22 cellular contexts compared by ENCODE assay signal in the genomic region with DNA sequence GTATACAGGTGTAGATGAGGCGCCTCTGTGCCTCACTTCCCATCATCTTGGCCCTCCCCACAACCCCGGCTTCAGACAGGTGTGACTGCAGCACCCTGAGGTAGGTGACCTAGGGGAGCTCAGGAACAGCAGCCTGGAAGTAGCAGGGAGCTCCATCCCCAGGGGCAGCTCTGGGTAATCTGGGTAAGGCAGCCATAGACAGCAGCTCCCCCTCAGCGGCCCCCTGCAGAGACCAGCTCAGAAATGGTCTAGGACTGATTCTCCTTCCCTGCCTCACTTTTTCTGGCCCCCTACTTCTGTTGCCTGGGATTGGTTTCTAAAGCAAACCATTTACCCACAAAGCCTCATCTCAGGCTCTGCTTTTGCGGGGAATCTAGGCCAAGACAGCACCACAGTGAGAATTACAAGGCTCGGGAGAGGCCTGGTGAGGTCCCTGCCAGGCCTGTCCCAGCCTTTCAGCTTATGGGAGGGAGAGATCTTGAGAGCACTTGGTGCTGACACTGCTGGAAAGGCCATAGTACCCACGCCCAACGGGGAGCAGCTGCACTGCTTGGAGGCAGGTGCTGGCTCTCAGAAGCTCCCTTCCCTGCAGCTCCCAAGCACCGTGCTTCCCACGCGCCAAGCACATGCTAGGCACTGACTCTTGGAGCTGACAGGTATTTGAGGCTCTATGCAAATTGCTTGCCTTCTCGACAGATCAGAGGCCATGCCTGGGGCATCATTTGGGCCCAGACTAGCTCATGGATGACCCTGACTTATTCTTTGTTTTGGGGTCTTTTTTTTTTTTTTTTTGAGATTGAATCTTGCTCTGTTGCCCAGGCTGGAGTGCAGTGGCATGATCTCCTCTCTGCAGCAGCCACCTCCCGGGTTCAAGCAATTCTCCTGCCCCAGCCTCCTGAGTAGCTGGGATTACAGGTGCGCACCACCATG. TPM values are rescaled to one million over a fixed set of nuclear protein-coding genes. Genes with fewer than 3 reads are reported as not detected.
DNase-seq lines count a peak whose midpoint lies in the region; ATAC-seq and TF ChIP-seq lines count a peak whose summit lies in the region.
"Had no signal": no experiment of that assay in that cellular context is flagged by ENCODE, and none has a peak within 500 bp of the region (broad histone marks: within the 10 kb centered on the region; RNA-seq: fewer than 3 reads in every experiment).

No MANE protein-coding gene starts in this region.

- H3K4me3 ChIP-seq in cardiac muscle cell: no peak overlapping the region
- H3K4me3 ChIP-seq: BLaER1 treated with 17β-estradiol and CSF1 and Interleukin-3, amounts not matched to agents 10 nM and 100 nM; lung; SJCRH30; upper lobe of left lung had no signal

- H3K36me3 Mint-ChIP-seq in activated T-helper 2 cell treated with anti-CD3 and anti-CD28 coated beads, Interferon-gamma antibody, Interleukin-2, Interleukin-4, amounts not matched to agents 10 μg/mL and 5 μg/mL and 100 μg/mL, durations not matched to agents 14 hours and 24 hours and 36 hours (ENCODE audit: low read depth): peaks cover 17% of the 10 kb centered on the region

- peak overlapping the region; percentile 28 for H3K27ac ChIP-seq in cardiac muscle cell
- H3K27ac ChIP-seq: BLaER1 treated with 17β-estradiol and CSF1 and Interleukin-3, amounts not matched to agents 10 nM and 100 nM; SJCRH30; upper lobe of left lung had no signal

- H3K27ac Mint-ChIP-seq in activated T-helper 2 cell treated with anti-CD3 and anti-CD28 coated beads, Interferon-gamma antibody, Interleukin-2, Interleukin-4, amounts not matched to agents 10 μg/mL and 5 μg/mL and 100 μg/mL, durations not matched to agents 14 hours and 24 hours and 36 hours: no peak overlapping the region
- H3K27ac Mint-ChIP-seq: activated naive CD8-positive, alpha-beta T cell treated with anti-CD3 and anti-CD28 coated beads for 36 hours had no signal

- H3K27me3 Mint-ChIP-seq in activated T-helper 2 cell treated with anti-CD3 and anti-CD28 coated beads, Interferon-gamma antibody, Interleukin-2, Interleukin-4, amounts not matched to agents 10 μg/mL and 5 μg/mL and 100 μg/mL, durations not matched to agents 14 hours and 24 hours and 36 hours (ENCODE audit: low read depth): no peaks in the 10 kb centered on the region
- H3K27me3 Mint-ChIP-seq: activated naive CD8-positive, alpha-beta T cell treated with anti-CD3 and anti-CD28 coated beads for 36 hours; effector memory CD8-positive, alpha-beta T cell had no signal

- H3K27me3 ChIP-seq in cardiac muscle cell: no peaks in the 10 kb centered on the region
- H3K27me3 ChIP-seq: BLaER1 treated with 17β-estradiol and CSF1 and Interleukin-3, amounts not matched to agents 10 nM and 100 nM; SJCRH30; upper lobe of left lung had no signal

- DNase-seq in cardiac muscle cell (ENCODE audit: low read depth in 1 of 2, low spot score in 1 of 2): no peak
- no peak for DNase-seq in Right ventricle myocardium inferior (ENCODE audit: missing footprints)
- DNase-seq in NCI-H510A treated with DMSO at 0.1 percent for 48 hours (lab: John Stamatoyannopoulos, UW): peak; percentile 32
- no peak for DNase-seq in left colon
- no peak for DNase-seq in stimulated activated naive CD8-positive, alpha-beta T cell treated with anti-CD3 and anti-CD28 coated beads, Interleukin-15, Interleukin-2, amounts not matched to agents 100 U/mL and 50 U/mL, for 24 hours
- no peak for DNase-seq in activated T-helper 2 cell treated with anti-CD3 and anti-CD28 coated beads, Interferon-gamma antibody, Interleukin-2, Interleukin-4, amounts not matched to agents 10 μg/mL and 5 μg/mL and 100 μg/mL, durations not matched to agents 14 hours and 24 hours and 36 hours (ENCODE audit: low spot score)
- no peak for DNase-seq in GDM1 (lab: John Stamatoyannopoulos, UW)
- DNase-seq in SKM-1 treated with dmso at 0.1 percent for 144 hours (lab: John Stamatoyannopoulos, UW; ENCODE audit: unreplicated experiment): no peak
- DNase-seq: activated CD4-positive, alpha-beta T cell treated with anti-CD3 and anti-CD28 coated beads for 48 hours; activated naive CD8-positive, alpha-beta T cell treated with anti-CD3 and anti-CD28 coated beads for 36 hours; Calu3; effector memory CD8-positive, alpha-beta T cell; EL; NCI-H1092; NCI-H774; occipital lobe; OCI-M1; retina had no signal

- no peaks in the 10 kb centered on the region for H3K36me3 ChIP-seq in cardiac muscle cell

- no peaks in the 10 kb centered on the region for H3K4me1 Mint-ChIP-seq in activated T-helper 2 cell treated with anti-CD3 and anti-CD28 coated beads, Interferon-gamma antibody, Interleukin-2, Interleukin-4, amounts not matched to agents 10 μg/mL and 5 μg/mL and 100 μg/mL, durations not matched to agents 14 hours and 24 hours and 36 hours (ENCODE audit: low read depth)
- H3K4me1 Mint-ChIP-seq: activated naive CD8-positive, alpha-beta T cell treated with anti-CD3 and anti-CD28 coated beads for 36 hours had no signal

- intact Hi-C loops in Right ventricle myocardium inferior (cut with DNase I) (no loop called here), left colon (cut with DNase I, micrococcal nuclease) (no loop called here)
- intact Hi-C loops in activated T-helper 2 cell treated with anti-CD3 and anti-CD28 coated beads, Interferon-gamma antibody, Interleukin-2, Interleukin-4, amounts not matched to agents 10 μg/mL and 5 μg/mL and 100 μg/mL, durations not matched to agents 14 hours and 24 hours and 36 hours (cut with micrococcal nuclease): no loop called here

- TF ChIP-seq CTCF in cardiac muscle cell (IDR thresholded peaks at IDR 0.05; ENCODE audit: low read depth, low read length): no peak

- ATAC-seq in Right ventricle myocardium inferior (no peak), left colon (peak; percentile 11)
- no peak for ATAC-seq in stimulated activated naive CD8-positive, alpha-beta T cell treated with anti-CD3 and anti-CD28 coated beads, Interleukin-15, Interleukin-2, amounts not matched to agents 100 U/mL and 50 U/mL, for 24 hours
- ATAC-seq: effector memory CD8-positive, alpha-beta T cell had no signal

- no peaks in the 10 kb centered on the region for H3K9me3 ChIP-seq in cardiac muscle cell (ENCODE audit: low read depth)
- H3K9me3 ChIP-seq: BLaER1 treated with 17β-estradiol and CSF1 and Interleukin-3, amounts not matched to agents 10 nM and 100 nM; SJCRH30; upper lobe of left lung had no signal

- H3K4me1 ChIP-seq in cardiac muscle cell (ENCODE audit: low read depth): peaks cover 15% of the 10 kb centered on the region
- H3K4me1 ChIP-seq: SJCRH30, upper lobe of left lung had no signal

- H3K4me3 Mint-ChIP-seq in activated T-helper 2 cell treated with anti-CD3 and anti-CD28 coated beads, Interferon-gamma antibody, Interleukin-2, Interleukin-4, amounts not matched to agents 10 μg/mL and 5 μg/mL and 100 μg/mL, durations not matched to agents 14 hours and 24 hours and 36 hours (ENCODE audit: low read depth): no peak overlapping the region
- H3K4me3 Mint-ChIP-seq: activated naive CD8-positive, alpha-beta T cell treated with anti-CD3 and anti-CD28 coated beads for 36 hours; effector memory CD8-positive, alpha-beta T cell had no signal

- H3K9me3 Mint-ChIP-seq in activated T-helper 2 cell treated with anti-CD3 and anti-CD28 coated beads, Interferon-gamma antibody, Interleukin-2, Interleukin-4, amounts not matched to agents 10 μg/mL and 5 μg/mL and 100 μg/mL, durations not matched to agents 14 hours and 24 hours and 36 hours: no peaks in the 10 kb centered on the region
- H3K9me3 Mint-ChIP-seq: activated naive CD8-positive, alpha-beta T cell treated with anti-CD3 and anti-CD28 coated beads for 36 hours; effector memory CD8-positive, alpha-beta T cell had no signal

RNA-seq across cellular contexts. Expression of a gene that starts 45.1 kb away (rescaled TPM):
- total RNA-seq in cardiac muscle cell: 13.4 and 19.7 TPM in 2 replicates
- polyA plus RNA-seq in cardiac muscle cell: 6.3 and 7.6 TPM in 2 replicates
- 11.3 TPM for total RNA-seq in Right ventricle myocardium inferior
- total RNA-seq in left colon: 10 to 100 TPM; 22.6 to 31.6 TPM
- 67.8 and 72.9 TPM in 2 replicates for total RNA-seq in activated T-helper 2 cell treated with anti-CD3 and anti-CD28 coated beads, Interferon-gamma antibody, Interleukin-2, Interleukin-4, amounts not matched to agents 10 μg/mL and 5 μg/mL and 100 μg/mL, durations not matched to agents 14 hours and 24 hours and 36 hours
